Comparison of ENCODE assay signal across 8 cellular contexts in the genomic region with DNA sequence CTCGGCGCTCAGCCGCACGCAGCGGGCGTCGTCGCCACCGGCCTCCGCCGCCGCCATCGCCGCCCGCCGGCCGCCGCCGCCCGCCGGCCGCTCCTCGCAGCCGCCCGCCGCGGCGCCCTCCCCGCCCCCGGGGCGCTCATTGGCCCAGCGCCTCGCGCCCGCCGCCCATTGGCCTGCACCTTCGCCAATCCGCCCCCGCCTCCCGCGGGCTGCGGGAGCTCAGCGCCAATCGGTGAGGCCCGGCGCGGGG. TPM values are rescaled to one million over a fixed set of nuclear protein-coding genes. Genes with fewer than 3 reads are reported as not detected.
DNase-seq lines count a peak whose midpoint lies in the region; ATAC-seq and TF ChIP-seq lines count a peak whose summit lies in the region.

A gene with protein sequence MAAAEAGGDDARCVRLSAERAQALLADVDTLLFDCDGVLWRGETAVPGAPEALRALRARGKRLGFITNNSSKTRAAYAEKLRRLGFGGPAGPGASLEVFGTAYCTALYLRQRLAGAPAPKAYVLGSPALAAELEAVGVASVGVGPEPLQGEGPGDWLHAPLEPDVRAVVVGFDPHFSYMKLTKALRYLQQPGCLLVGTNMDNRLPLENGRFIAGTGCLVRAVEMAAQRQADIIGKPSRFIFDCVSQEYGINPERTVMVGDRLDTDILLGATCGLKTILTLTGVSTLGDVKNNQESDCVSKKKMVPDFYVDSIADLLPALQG (minus strand): TSS at position 120 of the 250 bp plus-strand sequence. CDS start 63 bp downstream, at position 57.

- POLR2A ChIA-PET in activated CD8-positive, alpha-beta memory T cell treated with anti-CD3 and anti-CD28 coated beads for 36 hours (lab: Charles Lee): interaction anchor here (0.6 to 2.3 kb wide), 4 partner anchors 9 to 510 kb away, joined by 3 to 22 read pairs (median 10); a partner anchor contains a TSS

- H3K4me3 ChIP-seq in astrocyte of the spinal cord (ENCODE audit: low read depth, low read length) (peak within 1 kb of the TSS; percentile 71), kidney epithelial cell (ENCODE audit: low read depth, low read length) (peak within 1 kb of the TSS; percentile 85)

- in situ Hi-C loops in astrocyte of the spinal cord (cut with HindIII; ENCODE audit: low sequenced_read_pairs): no loop called here

- ATAC-seq in HG03457 (IDR thresholded peaks at IDR 0.05; ENCODE audit: unreplicated experiment): peak; percentile 72

- CTCF ChIA-PET in activated CD8-positive, alpha-beta memory T cell treated with anti-CD3 and anti-CD28 coated beads for 36 hours (lab: Charles Lee): interaction anchor here (0.8 to 1.3 kb wide), 3 partner anchors 17 to 199 kb away, joined by 3 to 5 read pairs (median 3); a partner anchor contains a TSS

- peaks cover 5% of the 10 kb centered on the region for H3K36me3 ChIP-seq in kidney epithelial cell (ENCODE audit: control insufficient read depth, insufficient read depth, low read length)

- DNase-seq in activated CD8-positive, alpha-beta memory T cell treated with anti-CD3 and anti-CD28 coated beads, Interleukin-2, amount 50 U/mL, for 4 hours: no peak
- DNase-seq in astrocyte of the spinal cord (ENCODE audit: low read depth, low spot score) (no peak), kidney epithelial cell (ENCODE audit: low read depth) (no peak), AML-193 (lab: John Stamatoyannopoulos, UW) (no peak), Kasumi-1 (lab: John Stamatoyannopoulos, UW) (no peak)

- TF ChIP-seq CTCF in astrocyte of the spinal cord (IDR thresholded peaks at IDR 0.05; ENCODE audit: low read depth, low read length) (no peak), kidney epithelial cell (IDR thresholded peaks at IDR 0.05; ENCODE audit: insufficient read depth, low read length, poor library complexity, severe bottlenecking) (no peak), subcutaneous adipose tissue (IDR thresholded peaks at IDR 0.05; ENCODE audit: low read depth) (no peak)

- no peaks in the 10 kb centered on the region for H3K27me3 ChIP-seq in kidney epithelial cell (ENCODE audit: control insufficient read depth, insufficient read depth, low read length)

RNA-seq across cellular contexts. Expression of the gene that starts here (rescaled TPM):
- total RNA-seq in activated CD8-positive, alpha-beta memory T cell treated with anti-CD3 and anti-CD28 coated beads for 36 hours: 10 to 100 TPM; 31.6 to 32.6 TPM
- total RNA-seq in kidney epithelial cell (15.7 and 17.7 TPM in 2 replicates), subcutaneous adipose tissue (10 to 100 TPM in 3 of 4 donors, 1 to 10 TPM in 1; 7.7 to 21.1 (median 10.3) TPM)
